14 cellular contexts compared by ENCODE assay signal in the genomic region with DNA sequence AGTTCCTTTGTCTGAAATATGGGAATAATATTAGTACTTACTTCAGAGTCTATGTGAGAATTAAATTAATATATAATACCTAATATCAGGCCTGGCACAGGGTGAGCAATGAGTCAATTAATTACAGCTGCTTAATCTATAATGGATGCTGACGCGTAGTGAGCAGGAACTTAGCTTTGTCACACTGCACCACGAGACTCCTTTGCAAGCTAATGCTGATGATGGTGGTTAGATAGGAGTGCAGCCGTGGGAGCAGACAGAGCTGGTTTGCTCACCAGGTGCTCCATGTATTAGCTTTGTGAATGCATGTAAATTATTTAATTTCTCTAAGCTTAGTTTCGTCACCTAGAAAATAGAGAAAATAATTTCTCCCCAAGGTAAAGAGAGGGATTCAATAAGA.
"Had no signal": no experiment of that assay in that cellular context is flagged by ENCODE, and none has a peak within 500 bp of the region (broad histone marks: within the 10 kb centered on the region; RNA-seq: fewer than 3 reads in every experiment).

No MANE protein-coding gene starts in this region.

- H3K9me3 ChIP-seq: colonic mucosa, mucosa of descending colon, prostate gland, testis had no signal

- H3K27me3 ChIP-seq: colonic mucosa, hepatocyte, testis had no signal

- DNase-seq: activated CD4-positive, alpha-beta T cell treated with anti-CD3 and anti-CD28 coated beads, Interleukin-2, amount 50 U/mL, for 48 hours; activated CD4-positive, CD25-positive, alpha-beta regulatory T cell treated with anti-CD3 and anti-CD28 coated beads, Interleukin-2, amount 50 U/mL, for 72 hours; activated gamma-delta T cell; activated T-cell treated with anti-CD3 and anti-CD28 coated beads, Interleukin-2, amount 50 U/mL, for 48 hours; caudate nucleus; colonic mucosa; left colon; mucosa of descending colon; natural killer cell; stimulated activated CD4-positive, alpha-beta T cell treated with anti-CD3 and anti-CD28 coated beads, Interleukin-2, amount 100 ng/mL, for 48 hours; testis had no signal

- H2AFZ ChIP-seq: hepatocyte had no signal

- H3K4me3 ChIP-seq: colonic mucosa, hepatocyte, mucosa of descending colon, prostate gland, testis had no signal

- H3K4me2 ChIP-seq: hepatocyte had no signal

- H3K79me2 ChIP-seq: hepatocyte had no signal

- H3K27ac ChIP-seq: colonic mucosa, hepatocyte, prostate gland, testis had no signal

- ATAC-seq: left colon, mucosa of descending colon, natural killer cell, sciatic nerve had no signal

- H3K36me3 ChIP-seq: colonic mucosa, prostate gland had no signal

- H3K4me1 ChIP-seq: colonic mucosa, prostate gland, testis had no signal
